ENCODE assay signal across 18 cellular contexts in the genomic region with DNA sequence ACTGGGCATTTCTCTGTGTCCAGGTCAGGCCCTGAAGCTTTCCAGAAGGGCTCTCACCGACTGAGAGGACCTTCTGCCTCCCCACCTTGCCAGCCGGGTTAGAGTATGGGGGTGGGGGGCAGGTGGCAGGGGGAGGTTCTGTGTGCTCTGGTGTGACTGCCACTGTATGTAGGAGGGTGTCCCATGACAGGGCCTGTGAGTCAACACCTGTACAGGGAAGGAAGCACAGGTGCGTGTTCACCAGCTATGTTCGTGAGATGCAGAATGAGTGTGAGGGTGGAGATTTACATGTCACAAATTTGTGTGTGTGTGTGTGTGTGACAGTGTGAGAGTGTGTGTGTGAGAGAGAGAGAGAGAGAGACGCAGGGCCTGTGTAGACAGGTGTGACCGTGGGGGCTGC. TPM values are rescaled to one million over a fixed set of nuclear protein-coding genes. Genes with fewer than 3 reads are reported as not detected.
A peak's percentile ranks its signal among the peaks of the same experiment; 100 is the strongest.
DNase-seq lines count a peak whose midpoint lies in the region; ATAC-seq, FAIRE-seq and TF ChIP-seq lines count a peak whose summit lies in the region.
"Had no signal": no experiment of that assay in that cellular context is flagged by ENCODE, and none has a peak within 500 bp of the region (broad histone marks: within the 10 kb centered on the region; RNA-seq: fewer than 3 reads in every experiment).

No MANE protein-coding gene starts in this region.

- H3K4me3 ChIP-seq in heart right ventricle (no peak overlapping the region), dorsolateral prefrontal cortex (peak overlapping the region in 17 of 59 donors; percentile 2 to 94 (median 20)), neural progenitor cell (no peak overlapping the region), uterus (no peak overlapping the region)
- H3K4me3 ChIP-seq: left lung, upper lobe of left lung had no signal

- peaks cover 78 to 100% (median 98%) of the 10 kb centered on the region in 9 donors for H3K4me1 ChIP-seq in heart right ventricle
- peaks cover 95% of the 10 kb centered on the region for H3K4me1 ChIP-seq in neural progenitor cell
- H3K4me1 ChIP-seq in uterus, result peaks cover 0 to 70% of the 10 kb centered on the region in 2 donors

- H3K36me3 Mint-ChIP-seq in neural progenitor cell, result no peaks in the 10 kb centered on the region
- H3K36me3 Mint-ChIP-seq: CD8-positive, alpha-beta T cell had no signal

- H3K27ac Mint-ChIP-seq in neural progenitor cell, result no peak overlapping the region
- H3K27ac Mint-ChIP-seq: activated T-helper 17 cell treated with anti-CD3 and anti-CD28 coated beads, Interleukin-2, amount 50 U/mL, for 72 hours; CD8-positive, alpha-beta T cell; effector memory CD8-positive, alpha-beta T cell had no signal

- DNase-seq in heart right ventricle, result no peak
- DNase-seq in left ventricle myocardium superior, result no peak
- DNase-seq in dorsolateral prefrontal cortex, result no peak
- DNase-seq in neural progenitor cell (ENCODE audit: low spot score), result no peak
- DNase-seq in uterus, result no peak
- DNase-seq in activated CD8-positive, alpha-beta memory T cell treated with anti-CD3 and anti-CD28 coated beads for 24 hours, result no peak
- DNase-seq in urothelium cell line (ENCODE audit: low spot score), result no peak
- DNase-seq: CD8-positive, alpha-beta T cell; DMS79 treated with DMSO at 0.1 percent for 48 hours; effector memory CD8-positive, alpha-beta T cell; left lung; NCI-H1694 treated with DMSO at 0.1 percent for 48 hours; stimulated activated CD4-positive, alpha-beta T cell treated with anti-CD3 and anti-CD28 coated beads, Interleukin-12 subunit alpha, Interleukin-12 subunit beta, amount 100 ng/mL, for 4 hours; stimulated activated naive CD4-positive, alpha-beta T cell; upper lobe of left lung had no signal

- H3K27me3 ChIP-seq in heart right ventricle, result peaks cover 0 to 2% (median 0%) of the 10 kb centered on the region in 7 donors
- H3K27me3 ChIP-seq in dorsolateral prefrontal cortex, result no peaks in the 10 kb centered on the region
- no peaks in the 10 kb centered on the region for H3K27me3 ChIP-seq in neural progenitor cell
- H3K27me3 ChIP-seq in uterus, result no peaks in the 10 kb centered on the region
- H3K27me3 ChIP-seq: upper lobe of left lung had no signal

- no peaks in the 10 kb centered on the region for H3K9me3 ChIP-seq in heart right ventricle
- H3K9me3 ChIP-seq in neural progenitor cell (ENCODE audit: low read depth), result no peaks in the 10 kb centered on the region
- H3K9me3 ChIP-seq in uterus, result no peaks in the 10 kb centered on the region
- H3K9me3 ChIP-seq: left lung, upper lobe of left lung had no signal

- peak overlapping the region; percentile 16 for H3K4me2 ChIP-seq in neural progenitor cell

- intact Hi-C loops in heart right ventricle (cut with DNase I), result loop anchor here in 1 of 10 donors (5.0 kb wide), 1 partner anchor 35 kb away; no protein-coding TSS in a partner anchor
- intact Hi-C loops in left ventricle myocardium superior (cut with micrococcal nuclease), result no loop called here
- intact Hi-C loops in dorsolateral prefrontal cortex (cut with DNase I), result no loop called here
- intact Hi-C loops in uterus (cut with DNase I; ENCODE audit: low total_unique reads), result no loop called here

- peaks cover 6% of the 10 kb centered on the region for H3K4me1 Mint-ChIP-seq in neural progenitor cell

- no peak overlapping the region for H2AFZ ChIP-seq in neural progenitor cell (replicated peaks)

- no peak for TF ChIP-seq CTCF in heart right ventricle (IDR thresholded peaks at IDR 0.05)
- TF ChIP-seq CTCF in dorsolateral prefrontal cortex (IDR thresholded peaks at IDR 0.05 in 54 of 56, conservative IDR thresholded peaks at IDR 0.05 in 2 of 56; ENCODE audit: low read depth in 1 of 56, partially characterized antibody in 56 of 56), result no peak
- TF ChIP-seq CTCF in neural progenitor cell (IDR thresholded peaks at IDR 0.05), result no peak
- no peak for TF ChIP-seq CTCF in uterus (IDR thresholded peaks at IDR 0.05)

- FAIRE-seq in urothelium cell line (lab: Jason Lieb, UNC), result no peak

- no peaks in the 10 kb centered on the region for H3K9me3 Mint-ChIP-seq in neural progenitor cell
- H3K9me3 Mint-ChIP-seq: activated T-helper 17 cell treated with anti-CD3 and anti-CD28 coated beads, Interleukin-2, amount 50 U/mL, for 72 hours; CD8-positive, alpha-beta T cell; effector memory CD8-positive, alpha-beta T cell; T-helper 1 cell treated with Interleukin-12 subunit alpha and Interleukin-12 subunit beta and Interleukin-4 antibody, amounts not matched to agents 30 μg/mL and 1 μg/mL, for 36 hours had no signal

- peaks cover 46% of the 10 kb centered on the region for H3F3A ChIP-seq in neural progenitor cell (ENCODE audit: low read depth)

- WGBS in heart right ventricle, 2 donors, result 50 to 61% methylated on average over 6 of the region's 6 CpGs

- no peak for ATAC-seq in heart right ventricle
- ATAC-seq in left ventricle myocardium superior, result no peak
- no peak for ATAC-seq in HG02884 (IDR thresholded peaks at IDR 0.05; ENCODE audit: unreplicated experiment)
- ATAC-seq: activated T-helper 17 cell treated with anti-CD3 and anti-CD28 coated beads, Interleukin-2, amount 50 U/mL, for 72 hours; CD8-positive, alpha-beta T cell; effector memory CD8-positive, alpha-beta T cell; left lung had no signal

- H4K20me1 ChIP-seq in neural progenitor cell (ENCODE audit: low read depth), result peaks cover 100% of the 10 kb centered on the region

- TF ChIP-seq POLR2A in uterus (IDR thresholded peaks at IDR 0.05), result no peak

- H3K27ac ChIP-seq in heart right ventricle, result peak overlapping the region in 6 of 10 donors; percentile 16 to 99 (median 75)
- H3K27ac ChIP-seq in dorsolateral prefrontal cortex, result peak overlapping the region in 39 of 59 donors; percentile 1 to 95 (median 75)
- no peak overlapping the region for H3K27ac ChIP-seq in neural progenitor cell
- peak overlapping the region; percentile 92 to 99 for H3K27ac ChIP-seq in uterus

- H3K4me3 Mint-ChIP-seq in neural progenitor cell, result no peak overlapping the region
- H3K4me3 Mint-ChIP-seq: activated T-helper 17 cell treated with anti-CD3 and anti-CD28 coated beads, Interleukin-2, amount 50 U/mL, for 72 hours; effector memory CD8-positive, alpha-beta T cell had no signal

- H3K79me2 ChIP-seq in neural progenitor cell (ENCODE audit: low read depth), result peaks cover 100% of the 10 kb centered on the region

- H3K9ac ChIP-seq in neural progenitor cell, result no peak overlapping the region

- H3K27me3 Mint-ChIP-seq in neural progenitor cell (ENCODE audit: insufficient read depth, low read depth), result peaks cover 3% of the 10 kb centered on the region
- H3K27me3 Mint-ChIP-seq: activated T-helper 17 cell treated with anti-CD3 and anti-CD28 coated beads, Interleukin-2, amount 50 U/mL, for 72 hours; effector memory CD8-positive, alpha-beta T cell had no signal

- H3K36me3 ChIP-seq in heart right ventricle (peaks cover 0 to 10% (median 0%) of the 10 kb centered on the region in 9 donors), neural progenitor cell (no peaks in the 10 kb centered on the region), uterus (no peaks in the 10 kb centered on the region)
- H3K36me3 ChIP-seq: left lung had no signal

RNA-seq across cellular contexts. Expression of gene AHDC1, which starts 6.9 kb away (rescaled TPM):
- total RNA-seq in heart right ventricle, result 10 to 100 TPM; 32.2 to 53.1 (median 42.9) TPM
- polyA plus RNA-seq in heart right ventricle, result 10 to 100 TPM; 17.0 to 33.7 TPM
- 42.8 TPM for total RNA-seq in left ventricle myocardium superior
- total RNA-seq in dorsolateral prefrontal cortex, result 100 to 1,000 TPM in 21 of 120 experiments, 10 to 100 TPM in 99; 57.6 to 160 (median 87.2) TPM
- 7.0 and 26.5 TPM in 2 replicates for total RNA-seq in neural progenitor cell (ENCODE audit: low replicate concordance)
- total RNA-seq in uterus, result 100 to 1,000 TPM in 1 of 4 donors, 10 to 100 TPM in 3; 11.2 to 179 (median 50.7) TPM

RNA-seq across cellular contexts. Expression of gene FGR, which starts 37.9 kb away (rescaled TPM):
- total RNA-seq in heart right ventricle (10 to 100 TPM in 1 of 10 donors, 1 to 10 TPM in 9; 1.4 to 11.0 (median 2.4) TPM), left ventricle myocardium superior (4.7 TPM), dorsolateral prefrontal cortex (10 to 100 TPM in 19 of 120 experiments, 1 to 10 TPM in 101; 2.0 to 24.2 (median 6.8) TPM), neural progenitor cell (ENCODE audit: low replicate concordance) (not detected in 2 replicates), uterus (10 to 100 TPM in 3 of 4 donors, 1 to 10 TPM in 1; 3.0 to 35.9 (median 18.8) TPM)
- 1 to 10 TPM; 4.8 to 6.9 TPM for polyA plus RNA-seq in heart right ventricle
